19 cellular contexts compared by ENCODE assay signal in genomic region chr1:55252942-55253589, GRCh38. TPM values are rescaled to one million over a fixed set of nuclear protein-coding genes. Genes with fewer than 3 reads are reported as not detected.
DNase-seq lines count a peak whose midpoint lies in the region; ATAC-seq, FAIRE-seq and TF ChIP-seq lines count a peak whose summit lies in the region.
"Had no signal": no experiment of that assay in that cellular context is flagged by ENCODE, and none has a peak within 500 bp of the region (broad histone marks: within the 10 kb centered on the region; RNA-seq: fewer than 3 reads in every experiment).

No MANE protein-coding gene starts in this region.

- CTCF ChIA-PET in GM12878 (lab: Yijun Ruan, JAX) = interaction anchor here (0.8 to 1.4 kb wide), 2 partner anchors 12 to 123 kb away, joined by 3 read pairs; no protein-coding TSS in a partner anchor

- H3K4me3 Mint-ChIP-seq in IgD-negative memory B cell = peak overlapping the region in 3 of 4 donors; percentile 51 to 86 (median 55)
- H3K4me3 Mint-ChIP-seq: brain had no signal

- TF ChIP-seq CTCF in GM12878 (IDR thresholded peaks at IDR 0.05 in 2 of 3, conservative IDR thresholded peaks at IDR 0.05 in 1 of 3; ENCODE audit: control insufficient read depth in 2 of 3, extremely low read depth in 1 of 3, insufficient read depth in 1 of 3, low read depth in 3 of 3, low read length in 3 of 3) = no peak

- BruUV-seq in GM12878 (replicated peaks; lab: Mats Ljungman, UMichigan) = no TSS peak

- RAD21 ChIA-PET in GM12878 (lab: Charles Lee; ENCODE audit: unreplicated experiment) = no interaction called here

- SMC1A ChIA-PET in GM12878 (lab: Charles Lee; ENCODE audit: uncharacterized antibody, unreplicated experiment) = interaction anchor here (1.3 kb wide), 1 partner anchor 13 kb away, joined by 4 read pairs; no protein-coding TSS in a partner anchor

- peaks cover 31% of the 10 kb centered on the region for H3K4me1 ChIP-seq in GM12878 (ENCODE audit: control insufficient read depth, insufficient read depth, low read length)
- H3K4me1 ChIP-seq: HAP-1, lower lobe of right lung, upper lobe of left lung had no signal

- no peaks in the 10 kb centered on the region for H3K79me2 ChIP-seq in GM12878 (ENCODE audit: control insufficient read depth, insufficient read depth, low read length)

- WGBS in GM12878 (ENCODE audit: insufficient coverage, insufficient replicate concordance, low lambda C conversion rate, missing lambda C conversion rate) = 64% methylated on average over 8 of the region's 8 CpGs

- peaks cover 40 to 45% (median 40%) of the 10 kb centered on the region in 3 donors for H3K4me1 Mint-ChIP-seq in IgD-negative memory B cell

- H3K9me3 Mint-ChIP-seq in IgD-negative memory B cell = no peaks in the 10 kb centered on the region
- H3K9me3 Mint-ChIP-seq: brain had no signal

- peak; percentile 5 to 63 for DNase-seq in NCI-H446 (lab: John Stamatoyannopoulos, UW)
- no peak for DNase-seq in NCI-H446 treated with DMSO at 0.1 percent for 48 hours (lab: John Stamatoyannopoulos, UW)
- no peak for DNase-seq in GM12878 (ENCODE audit: low read depth, low spot score)
- peak; percentile 67 for DNase-seq in pons (ENCODE audit: low spot score)
- DNase-seq in dermis blood vessel endothelial cell = no peak
- DNase-seq in NCI-H524 (lab: John Stamatoyannopoulos, UW) = no peak
- DNase-seq in NCI-H2107 (lab: John Stamatoyannopoulos, UW) = no peak
- DNase-seq: activated naive CD4-positive, alpha-beta T cell treated with anti-CD3 and anti-CD28 coated beads, Interleukin-2, amount 50 U/mL, for 16 hours; lower lobe of right lung; NCI-H2171 treated with DMSO at 0.1 percent for 48 hours; stimulated activated CD4-positive, alpha-beta T cell treated with anti-CD3 and anti-CD28 coated beads, Interleukin-12 subunit alpha, Interleukin-12 subunit beta, amount 100 ng/mL, for 4 hours; stimulated activated naive CD4-positive, alpha-beta T cell; upper lobe of left lung had no signal

- in situ Hi-C loops in GM12878 (cut with MboI) = no loop called here

- no peaks in the 10 kb centered on the region for H3K9me3 ChIP-seq in GM12878 (replicated peaks; ENCODE audit: control insufficient read depth, insufficient read depth, low read length)
- H3K9me3 ChIP-seq: BLaER1, HAP-1, lower lobe of right lung, upper lobe of left lung had no signal

- H3K36me3 Mint-ChIP-seq in IgD-negative memory B cell = peaks cover 2% of the 10 kb centered on the region
- H3K36me3 Mint-ChIP-seq: brain had no signal

- H3K27me3 Mint-ChIP-seq in IgD-negative memory B cell = peaks cover 1% of the 10 kb centered on the region
- H3K27me3 Mint-ChIP-seq: brain had no signal

- TF ChIP-seq POLR2A in GM12878 (IDR thresholded peaks at IDR 0.05; ENCODE audit: low read depth, low read length) = no peak

- intact Hi-C loops in GM12878 (cut with micrococcal nuclease; ENCODE audit: unreplicated experiment) = no loop called here

- POLR2A ChIA-PET in GM12878 (lab: Charles Lee) = no interaction called here

- no peak for ATAC-seq in GM12878
- ATAC-seq: K562, lower lobe of right lung had no signal

- peak overlapping the region; percentile 41 to 70 (median 59) for H3K27ac Mint-ChIP-seq in IgD-negative memory B cell
- H3K27ac Mint-ChIP-seq: brain had no signal

- peak overlapping the region; percentile 39; the same call in 1 of the 2 replicates for H3K4me2 ChIP-seq in GM12878 (ENCODE audit: control insufficient read depth, insufficient read depth)
- H3K4me2 ChIP-seq: BLaER1 had no signal

- TF ChIP-seq EP300 in GM12878 (IDR thresholded peaks at IDR 0.05; ENCODE audit: borderline replicate concordance in 1 of 2, control insufficient read depth in 1 of 2, low read depth in 2 of 2, low read length in 2 of 2) = no peak

- H4K20me1 ChIP-seq in GM12878 (ENCODE audit: control insufficient read depth, insufficient read depth) = no peaks in the 10 kb centered on the region
- H4K20me1 ChIP-seq: BLaER1 had no signal

- peak overlapping the region; percentile 24; the same call in 1 of the 2 replicates for H3K27ac ChIP-seq in GM12878 (ENCODE audit: control insufficient read depth, insufficient read depth)
- H3K27ac ChIP-seq: BLaER1, HL-60, lower lobe of right lung, upper lobe of left lung had no signal

- FAIRE-seq in GM12878 (lab: Jason Lieb, UNC) = no peak
- FAIRE-seq: K562 had no signal

- H2AFZ ChIP-seq in GM12878 (ENCODE audit: control insufficient read depth, low read depth, low read length) = peak overlapping the region; percentile 41

- H3K36me3 ChIP-seq in GM12878 (ENCODE audit: control insufficient read depth in 2 of 2, insufficient read depth in 2 of 2, low read length in 1 of 2) = no peaks in the 10 kb centered on the region
- H3K36me3 ChIP-seq: BLaER1, HAP-1, lower lobe of right lung, upper lobe of left lung had no signal

- no peaks in the 10 kb centered on the region for H3K27me3 ChIP-seq in GM12878 (replicated peaks in 1 of 2; ENCODE audit: control insufficient read depth in 2 of 2, insufficient read depth in 2 of 2, low read length in 1 of 2)
- H3K27me3 ChIP-seq: BLaER1, upper lobe of left lung had no signal

- no peak for TF ChIP-seq RAD21 in GM12878 (IDR thresholded peaks at IDR 0.05; ENCODE audit: insufficient read depth, low read depth, low read length)

- 0 out of 2 replicates have a peak overlapping the region, but pooled peaks have one; percentile 8 for H3K4me3 ChIP-seq in GM12878
- H3K4me3 ChIP-seq: BLaER1, HAP-1, K562, lower lobe of right lung, upper lobe of left lung had no signal

- H3K9ac ChIP-seq in GM12878 (ENCODE audit: control insufficient read depth, insufficient read depth, low read length) = no peak overlapping the region
- H3K9ac ChIP-seq: BLaER1 had no signal

TF ChIP-seq in GM12878, 131 proteins besides CTCF, POLR2A, EP300 and RAD21:
- no peak for TF ChIP-seq POLR2AphosphoS5 (IDR thresholded peaks at IDR 0.05; ENCODE audit: low read length)
- TF ChIP-seq JUNB (IDR thresholded peaks at IDR 0.05) = no peak
- TF ChIP-seq FOXK2 (IDR thresholded peaks at IDR 0.05) = no peak
- no peak for TF ChIP-seq ZZZ3 (IDR thresholded peaks at IDR 0.05; ENCODE audit: control insufficient read depth, insufficient read length, low read depth)
- TF ChIP-seq NBN (IDR thresholded peaks at IDR 0.05) = no peak
- no peak for TF ChIP-seq SIX5 (IDR thresholded peaks at IDR 0.05; ENCODE audit: low read depth, low read length, severe bottlenecking)
- no peak for TF ChIP-seq BMI1 (IDR thresholded peaks at IDR 0.05; ENCODE audit: borderline replicate concordance)
- no peak for TF ChIP-seq NR2C1 (IDR thresholded peaks at IDR 0.05)

RNA-seq across cellular contexts. Expression of gene USP24, which starts 37.9 kb away (rescaled TPM):
- 10.2 TPM for polyA plus RNA-seq in IgD-negative memory B cell
- total RNA-seq in GM12878 (2013; cell fraction: nucleolus; rRNA removed) = 162 TPM in 2 replicates
- total RNA-seq in GM12878 (2014; rRNA removed) = 28.7 and 34.1 TPM in 2 replicates
- 36.5 and 42.7 TPM in 2 replicates for total RNA-seq in GM12878 (2014; rRNA removed; fragmentation: Illumina TruSeq; extraction: Trizol)
- 26.8 and 32.1 TPM in 2 replicates for total RNA-seq in GM12878 (2021)
- 15.9 TPM for polyA plus RNA-seq in GM12878 (2011; ENCODE audit: low read depth)
- polyA plus RNA-seq in GM12878 (2011; rRNA removed) = 22.7 and 24.2 TPM in 2 replicates
- 14.3 and 19.6 TPM in 2 replicates for polyA plus RNA-seq in GM12878 (2011; cell fraction: cytosol; rRNA removed)
- polyA plus RNA-seq in GM12878 (2011; cell fraction: nucleus; rRNA removed) = 32.8 and 35.9 TPM in 2 replicates
- 17.2 and 18.5 TPM in 2 replicates for polyA plus RNA-seq in GM12878 (2012)
- polyA plus RNA-seq in GM12878 (2014; fragmentation: Illumina TruSeq; extraction: Trizol) = 31.0 and 37.2 TPM in 2 replicates
- 1 to 10 TPM; 4.6 to 6.4 TPM for polyA plus RNA-seq in GM12878 (2014; fragmentation: Nextera tagmentation; extraction: Ambion mirVana)
- 22.9 and 27.8 TPM in 2 replicates for polyA plus RNA-seq in GM12878 (2014; rRNA removed)
- polyA plus RNA-seq in GM12878 (2016; fragmentation: Nextera tagmentation; extraction: Ambion mirVana) = 1 to 10 TPM; 8.4 to 9.6 TPM
- polyA minus RNA-seq in GM12878 (2011; rRNA and poly(A)+ RNA removed) = 64.6 and 80.2 TPM in 2 replicates
- polyA minus RNA-seq in GM12878 (2011; cell fraction: cytosol; rRNA and poly(A)+ RNA removed) = 22.3 and 27.1 TPM in 2 replicates
- 49.0 and 65.9 TPM in 2 replicates for polyA minus RNA-seq in GM12878 (2011; cell fraction: nucleus; rRNA and poly(A)+ RNA removed)
- total RNA-seq in dermis blood vessel endothelial cell = 57.9 and 81.3 TPM in 2 replicates

Comparison
In these comparisons a context has a peak if more than half of its experiments do, and no peak if none do; other contexts are left out.
1. DNase-seq: peak in NCI-H446 (2 of 2) and pons (single experiment); none in NCI-H446 treated with DMSO at 0.1 percent for 48 hours (single experiment), GM12878 (single experiment), dermis blood vessel endothelial cell (single experiment), NCI-H524 (0 of 2) and NCI-H2107 (single experiment).